In the genomic region with DNA sequence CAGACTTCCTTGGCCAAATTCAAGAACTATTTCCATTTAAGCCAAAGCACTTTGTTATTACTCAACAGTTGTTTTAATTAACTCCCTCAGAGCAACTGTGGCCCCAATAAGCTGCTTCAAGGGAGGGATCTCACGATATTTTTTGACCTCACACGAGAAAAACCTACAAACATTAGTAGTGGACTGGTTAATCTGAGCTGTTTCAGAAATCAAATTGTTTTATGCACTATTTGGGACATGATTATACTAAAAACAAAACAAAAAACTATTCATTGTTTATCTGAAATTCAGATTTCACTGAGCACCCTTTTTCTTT, we compare ENCODE assay signal across 10 cellular contexts.
DNase-seq lines count a peak whose midpoint lies in the region; ATAC-seq, FAIRE-seq and TF ChIP-seq lines count a peak whose summit lies in the region.
"Had no signal": no experiment of that assay in that cellular context is flagged by ENCODE, and none has a peak within 500 bp of the region (broad histone marks: within the 10 kb centered on the region; RNA-seq: fewer than 3 reads in every experiment).

No MANE protein-coding gene starts in this region.

- no peaks in the 10 kb centered on the region for H3K79me2 ChIP-seq in DND-41 (ENCODE audit: insufficient read depth, low read length)

- FAIRE-seq in endometrium (lab: Jason Lieb, UNC) (peak; percentile 98), HTR-8/SVneo (lab: Jason Lieb, UNC) (no peak)

- peaks cover 35% of the 10 kb centered on the region for H3K27me3 Mint-ChIP-seq in osteocyte (ENCODE audit: unreplicated experiment)

- no peaks in the 10 kb centered on the region for H3K9me3 ChIP-seq in DND-41 (ENCODE audit: insufficient read depth, low read length, severe bottlenecking)
- H3K9me3 ChIP-seq in HUES6 (ENCODE audit: control insufficient read depth, insufficient read depth, low read depth, low read length): no peaks in the 10 kb centered on the region
- no peaks in the 10 kb centered on the region for H3K9me3 ChIP-seq in right cardiac atrium (ENCODE audit: control insufficient read depth, low read length)

- H3K4me3 ChIP-seq in DND-41 (ENCODE audit: low read depth in 1 of 2, low read length in 2 of 2) (peak overlapping the region in 1 of 2 experiments; percentile 49; a peak in 2 of 4 replicates), HUES6 (ENCODE audit: low read depth, low read length) (peak overlapping the region; percentile 84), right cardiac atrium (ENCODE audit: low read length) (no peak overlapping the region)

- peaks cover 22% of the 10 kb centered on the region for H3K27me3 ChIP-seq in DND-41 (ENCODE audit: insufficient read depth, low read length, poor library complexity)
- H3K27me3 ChIP-seq in HUES6 (ENCODE audit: control insufficient read depth, insufficient read depth, low read length): peaks cover 26% of the 10 kb centered on the region
- no peaks in the 10 kb centered on the region for H3K27me3 ChIP-seq in right cardiac atrium (ENCODE audit: control insufficient read depth, insufficient read depth)

- no peak for ATAC-seq in DND-41 (ENCODE audit: insufficient read depth, low read depth)
- ATAC-seq in right cardiac atrium: no peak

- H3K4me1 Mint-ChIP-seq in osteocyte (ENCODE audit: unreplicated experiment): peaks cover 18% of the 10 kb centered on the region

- peak overlapping the region; percentile 41; the same call in 1 of the 2 replicates for H2AFZ ChIP-seq in DND-41 (ENCODE audit: low read depth, low read length)

- intact Hi-C loops in right cardiac atrium (cut with DNase I): no loop called here

- H3K36me3 Mint-ChIP-seq in osteocyte (ENCODE audit: unreplicated experiment): no peaks in the 10 kb centered on the region
- H3K36me3 Mint-ChIP-seq: stimulated activated effector memory CD8-positive, alpha-beta T cell treated with anti-CD3 and anti-CD28 coated beads, Interleukin-12 subunit alpha, Interleukin-12 subunit beta, amount 100 ng/mL, for 72 hours had no signal

- DNase-seq in DND-41 (no peak), osteocyte (ENCODE audit: extremely low spot score, unreplicated experiment) (no peak), cortex of kidney (lab: John Stamatoyannopoulos, UW) (no peak), right cardiac atrium (no peak), HTR-8/SVneo (ENCODE audit: insufficient read length, low spot score) (no peak), NCI-H510A (lab: John Stamatoyannopoulos, UW) (no peak)
- DNase-seq: activated CD4-positive, alpha-beta memory T cell treated with anti-CD3 and anti-CD28 coated beads, Interleukin-2, amount 10 ng/mL, durations not matched to agents 7 days and 5 days had no signal

- H3K4me1 ChIP-seq in DND-41 (ENCODE audit: insufficient read depth, low read length): peaks cover 16% of the 10 kb centered on the region
- H3K4me1 ChIP-seq in HUES6 (ENCODE audit: control insufficient read depth, insufficient read depth, low read length): no peaks in the 10 kb centered on the region
- no peaks in the 10 kb centered on the region for H3K4me1 ChIP-seq in right cardiac atrium (ENCODE audit: control insufficient read depth, insufficient read depth, low read length)

- TF ChIP-seq CTCF in DND-41 (IDR thresholded peaks at IDR 0.05; ENCODE audit: borderline replicate concordance, extremely low read depth, low read length, poor library complexity, severe bottlenecking): no peak
- TF ChIP-seq CTCF in osteocyte (IDR thresholded peaks at IDR 0.05): no peak

- peak overlapping the region; percentile 68 for H3K4me2 ChIP-seq in DND-41 (ENCODE audit: insufficient read depth, low read length)

- peak overlapping the region; percentile 85 for H3K4me3 Mint-ChIP-seq in osteocyte (ENCODE audit: unreplicated experiment)

- H3K27ac ChIP-seq in DND-41 (ENCODE audit: low read length) (no peak overlapping the region), HUES6 (ENCODE audit: low read depth, low read length) (no peak overlapping the region), right cardiac atrium (ENCODE audit: low read length) (no peak overlapping the region)

- 0 out of 2 replicates have a peak overlapping the region, but pooled peaks have one; percentile 7 for H3K9ac ChIP-seq in DND-41 (ENCODE audit: low read depth, low read length)
- H3K9ac ChIP-seq in HUES6 (ENCODE audit: low read length): peak overlapping the region; percentile 59

- no peak overlapping the region for H3K27ac Mint-ChIP-seq in osteocyte (ENCODE audit: unreplicated experiment)
- H3K27ac Mint-ChIP-seq: activated CD4-positive, alpha-beta memory T cell treated with anti-CD3 and anti-CD28 coated beads, Interleukin-2, amount 10 ng/mL, durations not matched to agents 7 days and 5 days had no signal

- H4K20me1 ChIP-seq in DND-41 (ENCODE audit: insufficient read depth, low read length): no peaks in the 10 kb centered on the region

- no peaks in the 10 kb centered on the region for H3K9me3 Mint-ChIP-seq in osteocyte (ENCODE audit: unreplicated experiment)
- H3K9me3 Mint-ChIP-seq: activated CD4-positive, alpha-beta memory T cell treated with anti-CD3 and anti-CD28 coated beads, Interleukin-2, amount 10 ng/mL, durations not matched to agents 7 days and 5 days had no signal

- H3K36me3 ChIP-seq in DND-41 (ENCODE audit: insufficient read depth, low read length): no peaks in the 10 kb centered on the region
- H3K36me3 ChIP-seq in HUES6 (ENCODE audit: control insufficient read depth, insufficient read depth, low read length): no peaks in the 10 kb centered on the region

- 46% methylated on average over 2 of the region's 2 CpGs for WGBS in right cardiac atrium
